In genomic region chr10:76769587-76769986, GRCh38 we compare ENCODE assay signal across 25 cellular contexts.
"Had no signal": no experiment of that assay in that cellular context is flagged by ENCODE, and none has a peak within 500 bp of the region (broad histone marks: within the 10 kb centered on the region; RNA-seq: fewer than 3 reads in every experiment).

No MANE protein-coding gene starts in this region.

- H3K36me3 ChIP-seq: heart left ventricle, left lung, pancreas, prostate gland, right lobe of liver, thyroid gland, transverse colon, upper lobe of left lung, vagina had no signal

- H3K27me3 ChIP-seq: heart left ventricle, left lung, pancreas, right lobe of liver, testis, thyroid gland, transverse colon, upper lobe of left lung, vagina had no signal

- H3K27ac ChIP-seq: heart left ventricle, left lung, pancreas, prostate gland, right lobe of liver, skin epidermis, testis, thyroid gland, transverse colon, upper lobe of left lung, vagina had no signal

- H3K9me3 ChIP-seq: pancreas, prostate gland, right lobe of liver, testis, thyroid gland, transverse colon, vagina had no signal

- H3K4me1 ChIP-seq: heart left ventricle, left lung, pancreas, prostate gland, right lobe of liver, testis, thyroid gland, transverse colon, upper lobe of left lung, vagina had no signal

- ATAC-seq: left colon; left lung; naive thymus-derived CD4-positive, alpha-beta T cell; natural killer cell treated with Interleukin-12 subunit alpha and Interleukin-12 subunit beta and Interleukin-15 and Interleukin-18, amount 100 ng/mL, for 72 hours; pancreas; right lobe of liver had no signal

- H3K4me3 ChIP-seq: heart left ventricle, left lung, lung, pancreas, prostate gland, right lobe of liver, skin epidermis, testis, thyroid gland, transverse colon, upper lobe of left lung, vagina had no signal

- DNase-seq: heart left ventricle; hypothalamus; immature natural killer cell; kidney; left colon; left lung; mesendoderm; naive thymus-derived CD4-positive, alpha-beta T cell; pancreas; posterior cingulate gyrus; right lobe of liver; stimulated activated CD4-positive, alpha-beta T cell treated with anti-CD3 and anti-CD28 coated beads, Interleukin-12 subunit alpha, Interleukin-12 subunit beta, amount 100 ng/mL, for 4 hours; stimulated activated CD4-positive, alpha-beta T cell treated with anti-CD3 and anti-CD28 coated beads, Interleukin-15, amount 100 ng/mL, for 24 hours; stimulated activated CD4-positive, alpha-beta T cell treated with anti-CD3 and anti-CD28 coated beads, Interleukin-2, amount 100 ng/mL, for 24 hours; stimulated activated CD4-positive, alpha-beta T cell treated with anti-CD3 and anti-CD28 coated beads, Interleukin-4, amount 100 ng/mL, for 1 hour; stimulated activated naive CD4-positive, alpha-beta T cell; testis; thyroid gland; transverse colon; upper lobe of left lung had no signal
